In genomic region chr19:7860166-7860901, GRCh38 we compare ENCODE assay signal across 2 cellular contexts.
A peak's percentile ranks its signal among the peaks of the same experiment; 100 is the strongest.
TF ChIP-seq lines count a peak whose summit lies in the region.

No MANE protein-coding gene starts in this region.

TF ChIP-seq in HEK293, 187 proteins besides CTCF, POLR2A, EP300 and RAD21:
- peak; percentile 26; the same call in 1 of the 2 replicates for TF ChIP-seq GLIS2 (tag by site-specific recombination; IDR thresholded peaks at IDR 0.05)
- no peak for TF ChIP-seq REST (tag by site-specific recombination; IDR thresholded peaks at IDR 0.05)

TF ChIP-seq in H1, 55 proteins besides CTCF, POLR2A, EP300 and RAD21:
- no peak for TF ChIP-seq SP2 (IDR thresholded peaks at IDR 0.05; ENCODE audit: low read length)
